In the genomic region with DNA sequence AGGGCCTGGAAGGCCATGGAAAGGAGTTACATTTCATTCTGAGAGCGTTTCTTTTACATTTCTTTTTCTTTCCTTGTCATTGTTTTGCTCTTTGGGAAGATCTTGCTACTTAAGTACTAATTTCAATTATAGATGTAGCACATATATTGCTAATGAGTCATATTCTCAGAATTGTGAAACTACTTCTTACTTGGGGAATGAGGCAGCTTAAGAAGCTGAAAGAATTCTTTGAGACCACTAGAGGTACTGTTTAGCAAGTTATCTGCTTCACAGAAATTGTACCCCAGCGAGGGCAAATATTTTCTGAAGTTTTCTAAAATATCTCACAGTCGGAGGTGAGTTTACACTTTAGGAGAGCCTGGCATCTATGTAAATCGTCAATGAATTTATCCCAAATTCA, we compare ENCODE assay signal across 19 cellular contexts.
A peak's percentile ranks its signal among the peaks of the same experiment; 100 is the strongest.
DNase-seq lines count a peak whose midpoint lies in the region; ATAC-seq and TF ChIP-seq lines count a peak whose summit lies in the region.
"Had no signal": no experiment of that assay in that cellular context is flagged by ENCODE, and none has a peak within 500 bp of the region (broad histone marks: within the 10 kb centered on the region; RNA-seq: fewer than 3 reads in every experiment).

No MANE protein-coding gene starts in this region.

- CTCF ChIA-PET in activated CD4-positive, alpha-beta T cell treated with anti-CD3 and anti-CD28 coated beads for 36 hours (lab: Charles Lee), result interaction anchor here (0.8 to 1.1 kb wide), 2 partner anchors 11 to 97 kb away, joined by 3 read pairs; no protein-coding TSS in a partner anchor
- CTCF ChIA-PET in activated CD4-positive, alpha-beta T cell treated with anti-CD3 and anti-CD28 coated beads, Interleukin-2, amount 10 ng/mL, durations not matched to agents 7 days and 5 days (lab: Charles Lee), result interaction anchor here (0.8 kb wide), 1 partner anchor 14 kb away, joined by 4 read pairs; no protein-coding TSS in a partner anchor

- peaks cover 12% of the 10 kb centered on the region for H3K4me1 Mint-ChIP-seq in activated CD4-positive, alpha-beta T cell treated with anti-CD3 and anti-CD28 coated beads for 36 hours
- no peaks in the 10 kb centered on the region for H3K4me1 Mint-ChIP-seq in activated CD4-positive, alpha-beta T cell treated with anti-CD3 and anti-CD28 coated beads, Interleukin-2, amount 10 ng/mL, durations not matched to agents 7 days and 5 days
- H3K4me1 Mint-ChIP-seq in activated T-helper 17 cell treated with anti-CD3 and anti-CD28 coated beads, Interleukin-2, amount 50 U/mL, for 72 hours, result no peaks in the 10 kb centered on the region

- intact Hi-C loops in activated CD4-positive, alpha-beta T cell treated with anti-CD3 and anti-CD28 coated beads for 36 hours (cut with DNase I, micrococcal nuclease), result loop anchor here (10.0 kb wide), 3 partner anchors 316 to 686 kb away; a partner anchor contains a TSS

- no peak overlapping the region for H3K27ac Mint-ChIP-seq in activated CD4-positive, alpha-beta T cell treated with anti-CD3 and anti-CD28 coated beads for 36 hours
- H3K27ac Mint-ChIP-seq in activated CD4-positive, alpha-beta T cell treated with anti-CD3 and anti-CD28 coated beads, Interleukin-2, amount 10 ng/mL, durations not matched to agents 7 days and 5 days, result no peak overlapping the region
- no peak overlapping the region for H3K27ac Mint-ChIP-seq in activated T-helper 17 cell treated with anti-CD3 and anti-CD28 coated beads, Interleukin-2, amount 50 U/mL, for 72 hours
- H3K27ac Mint-ChIP-seq: activated naive CD8-positive, alpha-beta T cell; CD4-positive, alpha-beta T cell had no signal

- no peak for DNase-seq in activated CD4-positive, alpha-beta T cell treated with anti-CD3 and anti-CD28 coated beads for 36 hours
- DNase-seq in activated CD4-positive, alpha-beta T cell treated with anti-CD3 and anti-CD28 coated beads, Interleukin-2, amount 10 ng/mL, durations not matched to agents 7 days and 5 days, result no peak
- peak; percentile 31 for DNase-seq in RKO (ENCODE audit: low spot score)
- DNase-seq in choroid plexus epithelial cell (ENCODE audit: low read depth), result peak; percentile 27
- DNase-seq in retinal pigment epithelial cell (ENCODE audit: low read depth), result peak; percentile 29
- DNase-seq in stimulated activated CD4-positive, alpha-beta T cell treated with anti-CD3 and anti-CD28 coated beads, Interleukin-1b, Interleukin-23, amount 100 ng/mL, for 48 hours, result no peak
- DNase-seq: 8988T; activated CD4-positive, alpha-beta T cell treated with anti-CD3 and anti-CD28 coated beads for 1 hour; CD4-positive, alpha-beta T cell; cortex of kidney; KG1; left ventricle myocardium inferior; NCI-H1694; NCI-H510A; T-helper 1 cell had no signal

- H3K9me3 Mint-ChIP-seq in activated CD4-positive, alpha-beta T cell treated with anti-CD3 and anti-CD28 coated beads for 36 hours (ENCODE audit: low read depth), result no peaks in the 10 kb centered on the region
- H3K9me3 Mint-ChIP-seq in activated CD4-positive, alpha-beta T cell treated with anti-CD3 and anti-CD28 coated beads, Interleukin-2, amount 10 ng/mL, durations not matched to agents 7 days and 5 days, result no peaks in the 10 kb centered on the region
- H3K9me3 Mint-ChIP-seq in activated T-helper 17 cell treated with anti-CD3 and anti-CD28 coated beads, Interleukin-2, amount 50 U/mL, for 72 hours, result no peaks in the 10 kb centered on the region
- H3K9me3 Mint-ChIP-seq: CD4-positive, alpha-beta T cell had no signal

- no peaks in the 10 kb centered on the region for H3K27me3 Mint-ChIP-seq in activated CD4-positive, alpha-beta T cell treated with anti-CD3 and anti-CD28 coated beads for 36 hours
- no peaks in the 10 kb centered on the region for H3K27me3 Mint-ChIP-seq in activated CD4-positive, alpha-beta T cell treated with anti-CD3 and anti-CD28 coated beads, Interleukin-2, amount 10 ng/mL, durations not matched to agents 7 days and 5 days
- H3K27me3 Mint-ChIP-seq in activated T-helper 17 cell treated with anti-CD3 and anti-CD28 coated beads, Interleukin-2, amount 50 U/mL, for 72 hours, result peaks cover 7% of the 10 kb centered on the region
- H3K27me3 Mint-ChIP-seq: activated naive CD8-positive, alpha-beta T cell; CD4-positive, alpha-beta T cell had no signal

- H3K4me3 Mint-ChIP-seq in activated CD4-positive, alpha-beta T cell treated with anti-CD3 and anti-CD28 coated beads for 36 hours, result no peak overlapping the region
- no peak overlapping the region for H3K4me3 Mint-ChIP-seq in activated CD4-positive, alpha-beta T cell treated with anti-CD3 and anti-CD28 coated beads, Interleukin-2, amount 10 ng/mL, durations not matched to agents 7 days and 5 days
- H3K4me3 Mint-ChIP-seq in activated T-helper 17 cell treated with anti-CD3 and anti-CD28 coated beads, Interleukin-2, amount 50 U/mL, for 72 hours, result no peak overlapping the region
- H3K4me3 Mint-ChIP-seq: activated naive CD8-positive, alpha-beta T cell; CD4-positive, alpha-beta T cell had no signal

- no peak overlapping the region for H3K4me3 ChIP-seq in choroid plexus epithelial cell (ENCODE audit: low read depth, low read length)
- no peak overlapping the region for H3K4me3 ChIP-seq in retinal pigment epithelial cell (ENCODE audit: low read length)
- H3K4me3 ChIP-seq: esophagus muscularis mucosa, left ventricle myocardium inferior had no signal

- peak; percentile 63 for ATAC-seq in activated CD4-positive, alpha-beta T cell treated with anti-CD3 and anti-CD28 coated beads for 36 hours
- ATAC-seq in activated T-helper 17 cell treated with anti-CD3 and anti-CD28 coated beads, Interleukin-2, amount 50 U/mL, for 72 hours (replicated peaks), result no peak
- ATAC-seq in HG03139 (IDR thresholded peaks at IDR 0.05; ENCODE audit: unreplicated experiment), result no peak

- peaks cover 2% of the 10 kb centered on the region for H3K36me3 Mint-ChIP-seq in activated CD4-positive, alpha-beta T cell treated with anti-CD3 and anti-CD28 coated beads for 36 hours (ENCODE audit: low read depth)
- H3K36me3 Mint-ChIP-seq in activated CD4-positive, alpha-beta T cell treated with anti-CD3 and anti-CD28 coated beads, Interleukin-2, amount 10 ng/mL, durations not matched to agents 7 days and 5 days (ENCODE audit: low read depth), result no peaks in the 10 kb centered on the region
- H3K36me3 Mint-ChIP-seq in activated T-helper 17 cell treated with anti-CD3 and anti-CD28 coated beads, Interleukin-2, amount 50 U/mL, for 72 hours (ENCODE audit: low read depth), result no peaks in the 10 kb centered on the region

- no peak for TF ChIP-seq CTCF in choroid plexus epithelial cell (conservative IDR thresholded peaks at IDR 0.05; ENCODE audit: low read depth, low read length)
- peak; percentile 25 for TF ChIP-seq CTCF in retinal pigment epithelial cell (conservative IDR thresholded peaks at IDR 0.05; ENCODE audit: low read depth, low read length)

- POLR2A ChIA-PET in activated CD4-positive, alpha-beta T cell treated with anti-CD3 and anti-CD28 coated beads for 36 hours (lab: Charles Lee), result no interaction called here
- POLR2A ChIA-PET in activated CD4-positive, alpha-beta T cell treated with anti-CD3 and anti-CD28 coated beads, Interleukin-2, amount 10 ng/mL, durations not matched to agents 7 days and 5 days (lab: Charles Lee), result no interaction called here

Comparison
In these comparisons a context has a peak if more than half of its experiments do, and no peak if none do; other contexts are left out.
1. DNase-seq: peak in RKO (single experiment), choroid plexus epithelial cell (single experiment) and retinal pigment epithelial cell (single experiment); none in activated CD4-positive, alpha-beta T cell treated with anti-CD3 and anti-CD28 coated beads for 36 hours (single experiment), activated CD4-positive, alpha-beta T cell treated with anti-CD3 and anti-CD28 coated beads, Interleukin-2, amount 10 ng/mL, durations not matched to agents 7 days and 5 days (single experiment) and stimulated activated CD4-positive, alpha-beta T cell treated with anti-CD3 and anti-CD28 coated beads, Interleukin-1b, Interleukin-23, amount 100 ng/mL, for 48 hours (single experiment).